Comparison of ENCODE assay signal across 20 cellular contexts in genomic region chr4:17301869-17302268, GRCh38.
A peak's percentile ranks its signal among the peaks of the same experiment; 100 is the strongest.
DNase-seq lines count a peak whose midpoint lies in the region; ATAC-seq and TF ChIP-seq lines count a peak whose summit lies in the region.
"Had no signal": no experiment of that assay in that cellular context is flagged by ENCODE, and none has a peak within 500 bp of the region (broad histone marks: within the 10 kb centered on the region; RNA-seq: fewer than 3 reads in every experiment).

No MANE protein-coding gene starts in this region.

- no peak overlapping the region for H3K23ac ChIP-seq in mesendoderm (ENCODE audit: low read length)

- no CpG with 5 or more reads among the region's 3 CpGs for WGBS in mesendoderm (ENCODE audit: extremely low coverage, insufficient coverage, low lambda C conversion rate)
- 62 to 71% (median 63%) methylated on average over 3 of the region's 3 CpGs for WGBS in ovary, 3 donors

- no peak overlapping the region for H3K4me2 ChIP-seq in mesendoderm (ENCODE audit: low read length)
- H3K4me2 ChIP-seq: A549; BLaER1 treated with 17β-estradiol and CSF1 and Interleukin-3, amounts not matched to agents 10 nM and 100 nM had no signal

- H3K79me1 ChIP-seq in mesendoderm (ENCODE audit: low read length): no peaks in the 10 kb centered on the region

- no peak overlapping the region for H3K56ac ChIP-seq in mesendoderm (ENCODE audit: low read length)

- no peak overlapping the region for H4K5ac ChIP-seq in mesendoderm (ENCODE audit: low read length)

- no peak for TF ChIP-seq POLR2A in ovary (IDR thresholded peaks at IDR 0.05)

- no peak overlapping the region for H3K4me3 ChIP-seq in cardiac muscle cell
- no peak overlapping the region for H3K4me3 ChIP-seq in mesendoderm (ENCODE audit: low read length)
- H3K4me3 ChIP-seq in ovary: no peak overlapping the region
- H3K4me3 ChIP-seq: A549; BLaER1 treated with 17β-estradiol and CSF1 and Interleukin-3, amounts not matched to agents 10 nM and 100 nM had no signal

- no peak for ATAC-seq in left ventricle myocardium superior
- no peak for ATAC-seq in HG03342 (IDR thresholded peaks at IDR 0.05; ENCODE audit: unreplicated experiment)
- ATAC-seq: A549, HCT116 had no signal

- no peak overlapping the region for H2BK5ac ChIP-seq in mesendoderm (ENCODE audit: low read length)

- H3K79me2 ChIP-seq in mesendoderm (ENCODE audit: control insufficient read depth, insufficient read depth, low read length): no peaks in the 10 kb centered on the region

- H4K8ac ChIP-seq in mesendoderm (ENCODE audit: low read depth, low read length): no peak overlapping the region

- H2AK5ac ChIP-seq in mesendoderm (ENCODE audit: low read length): no peak overlapping the region

- DNase-seq in cardiac muscle cell (ENCODE audit: low read depth in 1 of 2, low spot score in 1 of 2) (no peak), left ventricle myocardium superior (no peak), OCI-M1 (lab: John Stamatoyannopoulos, UW) (peak; percentile 12), mesendoderm (no peak), DMS 273 (lab: John Stamatoyannopoulos, UW; ENCODE audit: unreplicated experiment) (no peak), ovary (no peak)
- DNase-seq: 8988T; ACHN; AML-193; BE2C; CD4-positive, alpha-beta T cell; CD8-positive, alpha-beta memory T cell; DMS53; DMS79 treated with DMSO at 0.1 percent for 48 hours; GF-D8; H9 had no signal

- no peak for TF ChIP-seq EP300 in ovary (IDR thresholded peaks at IDR 0.05)

- no peak overlapping the region for H3K9ac ChIP-seq in mesendoderm (ENCODE audit: low read length)
- H3K9ac ChIP-seq: BLaER1 treated with 17β-estradiol and CSF1 and Interleukin-3, amounts not matched to agents 10 nM and 100 nM had no signal

- H2BK15ac ChIP-seq in mesendoderm (replicated peaks; ENCODE audit: low read depth): no peak overlapping the region

- H3K27ac ChIP-seq in cardiac muscle cell (peak overlapping the region; percentile 41), mesendoderm (ENCODE audit: low read depth, low read length) (no peak overlapping the region), ovary (no peak overlapping the region)
- H3K27ac ChIP-seq: A549; BLaER1 treated with 17β-estradiol and CSF1 and Interleukin-3, amounts not matched to agents 10 nM and 100 nM had no signal

- intact Hi-C loops in left ventricle myocardium superior (cut with micrococcal nuclease): no loop called here
- intact Hi-C loops in ovary (cut with DNase I): no loop called here

- H3K18ac ChIP-seq in mesendoderm (ENCODE audit: low read length): peak overlapping the region; percentile 41

- H3K27me3 ChIP-seq in cardiac muscle cell: no peaks in the 10 kb centered on the region
- no peaks in the 10 kb centered on the region for H3K27me3 ChIP-seq in mesendoderm (ENCODE audit: insufficient read depth, low read length, poor library complexity)
- no peaks in the 10 kb centered on the region for H3K27me3 ChIP-seq in ovary
- H3K27me3 ChIP-seq: BE2C; BLaER1 treated with 17β-estradiol and CSF1 and Interleukin-3, amounts not matched to agents 10 nM and 100 nM had no signal

- H3K4ac ChIP-seq in mesendoderm (ENCODE audit: low read depth, low read length): no peak overlapping the region

- H3K36me3 ChIP-seq in cardiac muscle cell: no peaks in the 10 kb centered on the region
- no peaks in the 10 kb centered on the region for H3K36me3 ChIP-seq in mesendoderm (ENCODE audit: control insufficient read depth, insufficient read depth, low read length)
- no peaks in the 10 kb centered on the region for H3K36me3 ChIP-seq in ovary
- H3K36me3 ChIP-seq: BE2C; BLaER1 treated with 17β-estradiol and CSF1 and Interleukin-3, amounts not matched to agents 10 nM and 100 nM had no signal

- H3K9me3 ChIP-seq in cardiac muscle cell (ENCODE audit: low read depth): no peaks in the 10 kb centered on the region
- no peaks in the 10 kb centered on the region for H3K9me3 ChIP-seq in ovary
- H3K9me3 ChIP-seq: A549, BE2C had no signal

- H3K4me1 ChIP-seq in cardiac muscle cell (ENCODE audit: low read depth) (peaks cover 18% of the 10 kb centered on the region), mesendoderm (ENCODE audit: control insufficient read depth, low read depth, low read length) (no peaks in the 10 kb centered on the region), ovary (ENCODE audit: insufficient read depth) (no peaks in the 10 kb centered on the region)
- H3K4me1 ChIP-seq: A549; BE2C; BLaER1 treated with 17β-estradiol and CSF1 and Interleukin-3, amounts not matched to agents 10 nM and 100 nM had no signal

- TF ChIP-seq CTCF in cardiac muscle cell (IDR thresholded peaks at IDR 0.05; ENCODE audit: low read depth, low read length): no peak
- TF ChIP-seq CTCF in ovary (IDR thresholded peaks at IDR 0.05): no peak

- no peak overlapping the region for H2BK120ac ChIP-seq in mesendoderm (ENCODE audit: low read depth, low read length)
